In genomic region chr1:47771766-47772165, GRCh38 we compare ENCODE assay signal across 1 cellular context.
A peak's percentile ranks its signal among the peaks of the same experiment; 100 is the strongest.
TF ChIP-seq lines count a peak whose summit lies in the region.

No MANE protein-coding gene starts in this region.

TF ChIP-seq in HepG2, 621 proteins besides CTCF, POLR2A, EP300 and RAD21 (continued from another document):
- TF ChIP-seq GABPB1 (CRISPR knock-in tag; IDR thresholded peaks at IDR 0.05) (0 out of 2 replicates have a peak, but pooled peaks have one; percentile 6), ZNF501 (CRISPR knock-in tag; IDR thresholded peaks at IDR 0.05) (peak; percentile 39; the same call in 1 of the 2 replicates), HCFC1 (IDR thresholded peaks at IDR 0.05; ENCODE audit: low read depth, low read length) (no peak), CBX5 (CRISPR knock-in tag; IDR thresholded peaks at IDR 0.05; ENCODE audit: borderline replicate concordance) (no peak), SIN3B (IDR thresholded peaks at IDR 0.05; ENCODE audit: low read length) (no peak), EED (CRISPR knock-in tag; IDR thresholded peaks at IDR 0.05) (no peak), ZNF792 (CRISPR knock-in tag; IDR thresholded peaks at IDR 0.05) (no peak), HNRNPL (IDR thresholded peaks at IDR 0.05; ENCODE audit: low read depth, low read length) (no peak)
- TF ChIP-seq, protein P1, sequence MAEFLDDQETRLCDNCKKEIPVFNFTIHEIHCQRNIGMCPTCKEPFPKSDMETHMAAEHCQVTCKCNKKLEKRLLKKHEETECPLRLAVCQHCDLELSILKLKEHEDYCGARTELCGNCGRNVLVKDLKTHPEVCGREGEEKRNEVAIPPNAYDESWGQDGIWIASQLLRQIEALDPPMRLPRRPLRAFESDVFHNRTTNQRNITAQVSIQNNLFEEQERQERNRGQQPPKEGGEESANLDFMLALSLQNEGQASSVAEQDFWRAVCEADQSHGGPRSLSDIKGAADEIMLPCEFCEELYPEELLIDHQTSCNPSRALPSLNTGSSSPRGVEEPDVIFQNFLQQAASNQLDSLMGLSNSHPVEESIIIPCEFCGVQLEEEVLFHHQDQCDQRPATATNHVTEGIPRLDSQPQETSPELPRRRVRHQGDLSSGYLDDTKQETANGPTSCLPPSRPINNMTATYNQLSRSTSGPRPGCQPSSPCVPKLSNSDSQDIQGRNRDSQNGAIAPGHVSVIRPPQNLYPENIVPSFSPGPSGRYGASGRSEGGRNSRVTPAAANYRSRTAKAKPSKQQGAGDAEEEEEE (CRISPR knock-in tag; IDR thresholded peaks at IDR 0.05; ENCODE audit: borderline replicate concordance): no peak
TF ChIP-seq in HepG2: peak in this region for 4.
